ENCODE assay signal across 7 cellular contexts in genomic region chr1:247639381-247639981, GRCh38. TPM values are rescaled to one million over a fixed set of nuclear protein-coding genes. Genes with fewer than 3 reads are reported as not detected.
DNase-seq lines count a peak whose midpoint lies in the region; ATAC-seq, FAIRE-seq and TF ChIP-seq lines count a peak whose summit lies in the region.

No MANE protein-coding gene starts in this region.

- WGBS in K562 (ENCODE audit: insufficient coverage, low coverage, missing lambda C conversion rate), result 5% methylated on average over 43 of the region's 55 CpGs

- CTCF ChIA-PET in K562 (lab: Yijun Ruan, JAX; ENCODE audit: low intra/inter-chr PET ratio), result no interaction called here

- intact Hi-C loops in K562 (cut with micrococcal nuclease), result no loop called here

- peak overlapping the region; percentile 68 for H3K4me2 ChIP-seq in K562 (ENCODE audit: insufficient read depth, low read length)

- H3K9me3 ChIP-seq in Peyer's patch (peaks cover 0 to 8% (median 2%) of the 10 kb centered on the region in 4 donors), K562 (replicated peaks; ENCODE audit: control insufficient read depth, insufficient read depth, low read depth, low read length) (no peaks in the 10 kb centered on the region; the same call in 1 of the 2 replicates)

- H3K27ac ChIP-seq in Peyer's patch, result peak overlapping the region in 1 of 4 donors; percentile 58
- H3K27ac ChIP-seq in K562 (ENCODE audit: extremely low read depth, low read depth, low read length), result no peak overlapping the region

- H4K20me1 ChIP-seq in K562 (replicated peaks; ENCODE audit: control insufficient read depth, insufficient read depth, low read length), result no peaks in the 10 kb centered on the region

- H3K36me3 ChIP-seq in Peyer's patch, result no peaks in the 10 kb centered on the region
- H3K36me3 ChIP-seq in K562 (ENCODE audit: control insufficient read depth, insufficient read depth, low read length), result no peaks in the 10 kb centered on the region

- no peaks in the 10 kb centered on the region for H3K27me3 ChIP-seq in Peyer's patch
- no peaks in the 10 kb centered on the region for H3K27me3 ChIP-seq in K562 (ENCODE audit: control insufficient read depth in 2 of 2, insufficient read depth in 2 of 2, low read length in 2 of 2)

- no peak for TF ChIP-seq POLR2A in Peyer's patch (IDR thresholded peaks at IDR 0.05)
- TF ChIP-seq POLR2A in K562 (conservative IDR thresholded peaks at IDR 0.05), result no peak
- no peak for TF ChIP-seq POLR2A in H54 (IDR thresholded peaks at IDR 0.05; ENCODE audit: low read depth, low read length)

- peak in 2 of 3 donors; percentile 56 to 73 for DNase-seq in Peyer's patch
- peak; percentile 66 to 73 (median 67) for DNase-seq in K562 (ENCODE audit: extremely low read depth in 1 of 4, low spot score in 3 of 4)
- DNase-seq in left lobe of liver (ENCODE audit: low spot score), result no peak
- peak in 2 of 3 experiments; percentile 17 to 47 for DNase-seq in stimulated activated CD4-positive, alpha-beta T cell treated with anti-CD3 and anti-CD28 coated beads, TNF-alpha, amount 100 ng/mL, for 24 hours (ENCODE audit: low read depth in 3 of 3)
- DNase-seq in kidney tubule cell (ENCODE audit: low spot score), result no peak
- no peak for DNase-seq in dedifferentiated amniotic fluid mesenchymal stem cell (ENCODE audit: extremely low spot score)
- no peak for DNase-seq in H54 (ENCODE audit: insufficient read length, low spot score)

- in situ Hi-C loops in K562 (cut with MboI), result no loop called here

- no TSS peak for BruUV-seq in K562 (replicated peaks; lab: Mats Ljungman, UMichigan)

- POLR2A ChIA-PET in K562 (lab: Yijun Ruan, JAX), result no interaction called here

- FAIRE-seq in K562 (lab: Jason Lieb, UNC) (no peak), H54 (lab: Jason Lieb, UNC) (no peak)

- TF ChIP-seq EP300 in K562 (IDR thresholded peaks at IDR 0.05; ENCODE audit: low read length), result no peak

- ATAC-seq in K562 (peak; percentile 100), left lobe of liver (peak; percentile 73)

- TF ChIP-seq CTCF in Peyer's patch (IDR thresholded peaks at IDR 0.05) (no peak), K562 (IDR thresholded peaks at IDR 0.05 in 2 of 3, conservative IDR thresholded peaks at IDR 0.05 in 1 of 3; ENCODE audit: insufficient read depth in 2 of 3, low read depth in 1 of 3, low read length in 3 of 3) (no peak)

- H2AFZ ChIP-seq in K562 (ENCODE audit: low read depth, low read length), result peak overlapping the region; percentile 74; the same call in 1 of the 2 replicates

- peak overlapping the region in 1 of 2 experiments; percentile 79; a peak in 2 of 4 replicates for H3K9ac ChIP-seq in K562 (ENCODE audit: insufficient read depth in 1 of 2, low read depth in 2 of 2, low read length in 2 of 2)

- no peaks in the 10 kb centered on the region for H3K4me1 ChIP-seq in Peyer's patch
- H3K4me1 ChIP-seq in K562 (replicated peaks in 1 of 2; ENCODE audit: control insufficient read depth in 2 of 2, insufficient read depth in 2 of 2, low read length in 2 of 2), result peaks cover 0 to 7% of the 10 kb centered on the region in 2 experiments; a peak in 1 of 5 replicates

- H3K79me2 ChIP-seq in K562 (ENCODE audit: control insufficient read depth, insufficient read depth, low read length), result no peaks in the 10 kb centered on the region

- H3K4me3 ChIP-seq in Peyer's patch (peak overlapping the region in 2 of 4 donors; percentile 35 to 43), K562 (peak overlapping the region; percentile 22; the same call in 1 of the 2 replicates)

- TF ChIP-seq RAD21 in K562 (CRISPR knock-in tag; conservative IDR thresholded peaks at IDR 0.05 in 1 of 2, IDR thresholded peaks at IDR 0.05 in 1 of 2), result no peak

- H3K9me1 ChIP-seq in K562 (ENCODE audit: control insufficient read depth, insufficient read depth, low read length), result no peaks in the 10 kb centered on the region

TF ChIP-seq in K562, 482 proteins besides CTCF, POLR2A, EP300 and RAD21 (continues in another document):
- TF ChIP-seq MNT (conservative IDR thresholded peaks at IDR 0.05) (no peak), PPARD (CRISPR knock-in tag; IDR thresholded peaks at IDR 0.05) (no peak), EWSR1 (IDR thresholded peaks at IDR 0.05; ENCODE audit: borderline replicate concordance, low read depth, partially characterized antibody) (no peak)

RNA-seq across cellular contexts. Expression of gene OR2G3, which starts 34.1 kb away (rescaled TPM):
- not detected for total RNA-seq in Peyer's patch
- total RNA-seq in K562 (2011; cell fraction: chromatin; rRNA removed; ENCODE audit: low replicate concordance), result not detected in 2 replicates
- total RNA-seq in K562 (2011; cell fraction: nucleolus; rRNA removed), result not detected in 2 replicates
- not detected in 2 replicates for total RNA-seq in K562 (2011; cell fraction: nucleoplasm; rRNA removed)
- total RNA-seq in K562 (2014; rRNA removed), result not detected in 2 replicates
- total RNA-seq in K562 (2014; rRNA removed; fragmentation: Illumina TruSeq; extraction: Trizol), result not detected in 2 replicates
- total RNA-seq in K562 (2015; rRNA removed; fragmentation: Illumina TruSeq; extraction: Trizol), result not detected in 2 replicates
- not detected in 2 replicates for total RNA-seq in K562 (2021)
- polyA plus RNA-seq in K562 (2011; rRNA removed), result not detected in 2 replicates
- not detected in 2 replicates for polyA plus RNA-seq in K562 (2011; cell fraction: cytosol; rRNA removed)
- not detected in 2 replicates for polyA plus RNA-seq in K562 (2011; cell fraction: nucleus; rRNA removed)
- not detected in 2 replicates for polyA plus RNA-seq in K562 (2012)
- polyA plus RNA-seq in K562 (2014; fragmentation: Illumina TruSeq; extraction: Trizol), result not detected in 2 replicates
- not detected for polyA plus RNA-seq in K562 (2014; fragmentation: Nextera tagmentation; extraction: Ambion mirVana)
- not detected in 2 replicates for polyA plus RNA-seq in K562 (2014; rRNA removed)
- polyA minus RNA-seq in K562 (2011; rRNA and poly(A)+ RNA removed), result not detected in 2 replicates
- polyA minus RNA-seq in K562 (2011; cell fraction: cytosol; rRNA and poly(A)+ RNA removed), result not detected in 2 replicates
- not detected in 2 replicates for polyA minus RNA-seq in K562 (2011; cell fraction: nucleus; rRNA and poly(A)+ RNA removed)
- total RNA-seq in left lobe of liver, result not detected

RNA-seq across cellular contexts. Expression of gene OR13G1, which starts 40.1 kb away (rescaled TPM):
- total RNA-seq in Peyer's patch, result not detected
- total RNA-seq in K562 (2011; cell fraction: chromatin; rRNA removed; ENCODE audit: low replicate concordance), result not detected in 2 replicates
- total RNA-seq in K562 (2011; cell fraction: nucleolus; rRNA removed), result not detected in 2 replicates
- not detected in 2 replicates for total RNA-seq in K562 (2011; cell fraction: nucleoplasm; rRNA removed)
- total RNA-seq in K562 (2014; rRNA removed), result not detected in 2 replicates
- not detected in 2 replicates for total RNA-seq in K562 (2014; rRNA removed; fragmentation: Illumina TruSeq; extraction: Trizol)
- not detected in 2 replicates for total RNA-seq in K562 (2015; rRNA removed; fragmentation: Illumina TruSeq; extraction: Trizol)
- total RNA-seq in K562 (2021), result not detected in 2 replicates
- not detected in 2 replicates for polyA plus RNA-seq in K562 (2011; rRNA removed)
- not detected in 2 replicates for polyA plus RNA-seq in K562 (2011; cell fraction: cytosol; rRNA removed)
- not detected in 2 replicates for polyA plus RNA-seq in K562 (2011; cell fraction: nucleus; rRNA removed)
- not detected in 2 replicates for polyA plus RNA-seq in K562 (2012)
- not detected in 2 replicates for polyA plus RNA-seq in K562 (2014; fragmentation: Illumina TruSeq; extraction: Trizol)
- polyA plus RNA-seq in K562 (2014; fragmentation: Nextera tagmentation; extraction: Ambion mirVana), result not detected
- polyA plus RNA-seq in K562 (2014; rRNA removed), result not detected in 2 replicates
- polyA minus RNA-seq in K562 (2011; rRNA and poly(A)+ RNA removed), result not detected in 2 replicates
- polyA minus RNA-seq in K562 (2011; cell fraction: cytosol; rRNA and poly(A)+ RNA removed), result not detected in 2 replicates
- polyA minus RNA-seq in K562 (2011; cell fraction: nucleus; rRNA and poly(A)+ RNA removed), result not detected in 2 replicates
- total RNA-seq in left lobe of liver, result not detected

RNA-seq across cellular contexts. Expression of gene OR2G2, which starts 51.3 kb away (rescaled TPM):
- not detected for total RNA-seq in Peyer's patch
- not detected in 2 replicates for total RNA-seq in K562 (2011; cell fraction: chromatin; rRNA removed; ENCODE audit: low replicate concordance)
- not detected in 2 replicates for total RNA-seq in K562 (2011; cell fraction: nucleolus; rRNA removed)
- total RNA-seq in K562 (2011; cell fraction: nucleoplasm; rRNA removed), result not detected in 2 replicates
- total RNA-seq in K562 (2014; rRNA removed), result not detected in 2 replicates
- total RNA-seq in K562 (2014; rRNA removed; fragmentation: Illumina TruSeq; extraction: Trizol), result not detected in 2 replicates
- total RNA-seq in K562 (2015; rRNA removed; fragmentation: Illumina TruSeq; extraction: Trizol), result not detected in 2 replicates
- total RNA-seq in K562 (2021), result not detected in 2 replicates
- not detected in 2 replicates for polyA plus RNA-seq in K562 (2011; rRNA removed)
- not detected in 2 replicates for polyA plus RNA-seq in K562 (2011; cell fraction: cytosol; rRNA removed)
- not detected in 2 replicates for polyA plus RNA-seq in K562 (2011; cell fraction: nucleus; rRNA removed)
- not detected in 2 replicates for polyA plus RNA-seq in K562 (2012)
- polyA plus RNA-seq in K562 (2014; fragmentation: Illumina TruSeq; extraction: Trizol), result not detected in 2 replicates
- polyA plus RNA-seq in K562 (2014; fragmentation: Nextera tagmentation; extraction: Ambion mirVana), result not detected
- polyA plus RNA-seq in K562 (2014; rRNA removed), result not detected in 2 replicates
- polyA minus RNA-seq in K562 (2011; rRNA and poly(A)+ RNA removed), result not detected in 2 replicates
- polyA minus RNA-seq in K562 (2011; cell fraction: cytosol; rRNA and poly(A)+ RNA removed), result not detected in 2 replicates
- polyA minus RNA-seq in K562 (2011; cell fraction: nucleus; rRNA and poly(A)+ RNA removed), result not detected in 2 replicates
- not detected for total RNA-seq in left lobe of liver

Comparison
In these comparisons a context has a peak if more than half of its experiments do, and no peak if none do; other contexts are left out.
1. DNase-seq: peak in Peyer's patch (2 of 3), K562 (4 of 4) and stimulated activated CD4-positive, alpha-beta T cell treated with anti-CD3 and anti-CD28 coated beads, TNF-alpha, amount 100 ng/mL, for 24 hours (2 of 3); none in left lobe of liver (single experiment), kidney tubule cell (single experiment), dedifferentiated amniotic fluid mesenchymal stem cell (single experiment) and H54 (single experiment).